ENCODE assay signal across 18 cellular contexts in genomic region chr22:21990449-21991308, GRCh38. TPM values are rescaled to one million over a fixed set of nuclear protein-coding genes. Genes with fewer than 3 reads are reported as not detected.
DNase-seq lines count a peak whose midpoint lies in the region; ATAC-seq and TF ChIP-seq lines count a peak whose summit lies in the region.
"Had no signal": no experiment of that assay in that cellular context is flagged by ENCODE, and none has a peak within 500 bp of the region (broad histone marks: within the 10 kb centered on the region; RNA-seq: fewer than 3 reads in every experiment).

No MANE protein-coding gene starts in this region.

- no peaks in the 10 kb centered on the region for H3K36me3 Mint-ChIP-seq in natural killer cell treated with Interleukin-12 subunit alpha and Interleukin-12 subunit beta and Interleukin-15 and Interleukin-18, amount 100 ng/mL, for 72 hours
- H3K36me3 Mint-ChIP-seq in natural killer cell, result no peaks in the 10 kb centered on the region
- peaks cover 3% of the 10 kb centered on the region for H3K36me3 Mint-ChIP-seq in glutamatergic neuron (ENCODE audit: unreplicated experiment)

- no peaks in the 10 kb centered on the region for H3K36me3 ChIP-seq in mammary epithelial cell (ENCODE audit: insufficient read depth, low read length)

- no peak overlapping the region for H3K9ac ChIP-seq in mammary epithelial cell (ENCODE audit: insufficient read depth, low read length)

- H4K20me1 ChIP-seq in mammary epithelial cell (ENCODE audit: insufficient read depth, low read length), result no peaks in the 10 kb centered on the region

- peaks cover 0 to 7% of the 10 kb centered on the region in 2 donors for H3K27me3 Mint-ChIP-seq in natural killer cell treated with Interleukin-12 subunit alpha and Interleukin-12 subunit beta and Interleukin-15 and Interleukin-18, amount 100 ng/mL, for 72 hours
- peaks cover 8 to 10% of the 10 kb centered on the region in 2 donors for H3K27me3 Mint-ChIP-seq in natural killer cell (ENCODE audit: low read depth in 2 of 2)
- H3K27me3 Mint-ChIP-seq in glutamatergic neuron (ENCODE audit: unreplicated experiment), result peaks cover 10% of the 10 kb centered on the region

- intact Hi-C loops in natural killer cell (cut with micrococcal nuclease), result no loop called here
- intact Hi-C loops in mammary epithelial cell (cut with micrococcal nuclease), result no loop called here

- in situ Hi-C loops in mammary epithelial cell (cut with MboI; ENCODE audit: low sequenced_read_pairs in 2 of 2), result no loop called here

- no peak overlapping the region for H3K4me2 ChIP-seq in mammary epithelial cell (ENCODE audit: insufficient read depth, low read depth, low read length)

- TF ChIP-seq CTCF in natural killer cell (IDR thresholded peaks at IDR 0.05) (no peak), glutamatergic neuron (IDR thresholded peaks at IDR 0.05; ENCODE audit: partially characterized antibody, unreplicated experiment) (no peak), mammary epithelial cell (conservative IDR thresholded peaks at IDR 0.05 in 1 of 2, IDR thresholded peaks at IDR 0.05 in 1 of 2; ENCODE audit: extremely low read depth in 1 of 2, insufficient read depth in 1 of 2, low read depth in 1 of 2, low read length in 2 of 2) (no peak)

- no peak overlapping the region for H2AFZ ChIP-seq in mammary epithelial cell (ENCODE audit: low read depth, low read length)

- no peak overlapping the region for H3K4me3 Mint-ChIP-seq in natural killer cell treated with Interleukin-12 subunit alpha and Interleukin-12 subunit beta and Interleukin-15 and Interleukin-18, amount 100 ng/mL, for 72 hours
- H3K4me3 Mint-ChIP-seq in natural killer cell (no peak overlapping the region), glutamatergic neuron (ENCODE audit: unreplicated experiment) (no peak overlapping the region)

- no peak overlapping the region for H3K27ac Mint-ChIP-seq in natural killer cell treated with Interleukin-12 subunit alpha and Interleukin-12 subunit beta and Interleukin-15 and Interleukin-18, amount 100 ng/mL, for 72 hours
- H3K27ac Mint-ChIP-seq in natural killer cell, result no peak overlapping the region
- H3K27ac Mint-ChIP-seq in glutamatergic neuron (ENCODE audit: unreplicated experiment), result peak overlapping the region; percentile 4

- no TSS peak for BruUV-seq in mammary epithelial cell (replicated peaks; lab: Mats Ljungman, UMichigan)

- no peaks in the 10 kb centered on the region for H3K9me3 ChIP-seq in mammary epithelial cell (replicated peaks; ENCODE audit: insufficient read depth, low read length)

- no peak for DNase-seq in natural killer cell treated with Interleukin-12 subunit alpha and Interleukin-12 subunit beta and Interleukin-15 and Interleukin-18, amount 100 ng/mL, for 72 hours (ENCODE audit: low spot score)
- no peak for DNase-seq in natural killer cell
- DNase-seq in glutamatergic neuron, result no peak
- DNase-seq in myocyte (ENCODE audit: low read depth), result peak; percentile 41
- DNase-seq in mammary epithelial cell, result no peak
- DNase-seq: 8988T, C1 segment of cervical spinal cord, DMS 273 treated with DMSO at 0.1 percent for 48 hours, HCEC 1CT, NCI-H146, NCI-H2107, NCI-H345, NCI-H526 treated with DMSO at 0.1 percent for 48 hours, Right ventricle myocardium superior had no signal

- H3K27ac ChIP-seq in mammary epithelial cell (ENCODE audit: insufficient read depth, low read depth, low read length), result no peak overlapping the region

- ATAC-seq in natural killer cell treated with Interleukin-12 subunit alpha and Interleukin-12 subunit beta and Interleukin-15 and Interleukin-18, amount 100 ng/mL, for 72 hours, result peak; percentile 8 to 37
- no peak for ATAC-seq in natural killer cell
- no peak for ATAC-seq in GM18870 (IDR thresholded peaks at IDR 0.05; ENCODE audit: unreplicated experiment)
- no peak for ATAC-seq in GM19351 (IDR thresholded peaks at IDR 0.05; ENCODE audit: unreplicated experiment)
- ATAC-seq in HG03432 (IDR thresholded peaks at IDR 0.05; ENCODE audit: unreplicated experiment), result no peak
- ATAC-seq: Panc1 had no signal

- no peaks in the 10 kb centered on the region for H3K9me3 Mint-ChIP-seq in natural killer cell treated with Interleukin-12 subunit alpha and Interleukin-12 subunit beta and Interleukin-15 and Interleukin-18, amount 100 ng/mL, for 72 hours
- no peaks in the 10 kb centered on the region for H3K9me3 Mint-ChIP-seq in natural killer cell
- H3K9me3 Mint-ChIP-seq in glutamatergic neuron (ENCODE audit: unreplicated experiment), result no peaks in the 10 kb centered on the region

- WGBS in mammary epithelial cell (ENCODE audit: low coverage, missing lambda C conversion rate), result 88% methylated on average over 16 of the region's 16 CpGs

- CTCF ChIA-PET in mammary epithelial cell (lab: Charles Lee; ENCODE audit: low non-redundant PET), result no interaction called here

- H3K4me3 ChIP-seq in mammary epithelial cell (replicated peaks in 1 of 3; ENCODE audit: insufficient read depth in 1 of 3, low read depth in 2 of 3, low read length in 3 of 3), result no peak overlapping the region

- H3K79me2 ChIP-seq in mammary epithelial cell (ENCODE audit: insufficient read depth, low read length), result no peaks in the 10 kb centered on the region

- H3K4me1 ChIP-seq in mammary epithelial cell (ENCODE audit: insufficient read depth, low read length), result no peaks in the 10 kb centered on the region

- no peaks in the 10 kb centered on the region for H3K4me1 Mint-ChIP-seq in natural killer cell treated with Interleukin-12 subunit alpha and Interleukin-12 subunit beta and Interleukin-15 and Interleukin-18, amount 100 ng/mL, for 72 hours (ENCODE audit: low read depth in 2 of 2)
- H3K4me1 Mint-ChIP-seq in natural killer cell (no peaks in the 10 kb centered on the region), glutamatergic neuron (ENCODE audit: low read depth, unreplicated experiment) (peaks cover 8% of the 10 kb centered on the region)

- dilution Hi-C loops in mammary epithelial cell (cut with HindIII; ENCODE audit: low sequenced_read_pairs), result no loop called here

- H3K27me3 ChIP-seq in mammary epithelial cell (ENCODE audit: insufficient read depth, low read length), result no peaks in the 10 kb centered on the region

RNA-seq across cellular contexts. Expression of gene TOP3B, which starts 8.1 kb away (rescaled TPM):
- 10 to 100 TPM; 45.3 to 83.5 TPM for total RNA-seq in natural killer cell treated with Interleukin-12 subunit alpha and Interleukin-12 subunit beta and Interleukin-15 and Interleukin-18, amount 100 ng/mL, for 72 hours
- total RNA-seq in natural killer cell (10 to 100 TPM; 45.8 to 66.0 (median 62.7) TPM), glutamatergic neuron (ENCODE audit: unreplicated experiment) (83.5 TPM), myocyte (25.0 and 31.0 TPM in 2 replicates), mammary epithelial cell (10 to 100 TPM; 36.4 to 36.7 TPM)
- 18.2 TPM for polyA plus RNA-seq in myocyte (2012)
- polyA plus RNA-seq in mammary epithelial cell, result 11.7 TPM
- polyA minus RNA-seq in mammary epithelial cell, result 29.3 TPM

RNA-seq across cellular contexts. Expression of gene PPM1F, which starts 38.0 kb away (rescaled TPM):
- 10 to 100 TPM; 28.8 to 36.0 TPM for total RNA-seq in natural killer cell treated with Interleukin-12 subunit alpha and Interleukin-12 subunit beta and Interleukin-15 and Interleukin-18, amount 100 ng/mL, for 72 hours
- total RNA-seq in natural killer cell (10 to 100 TPM; 25.1 to 30.3 (median 25.5) TPM), glutamatergic neuron (ENCODE audit: unreplicated experiment) (40.1 TPM), myocyte (98.1 and 173 TPM in 2 replicates), mammary epithelial cell (10 to 100 TPM; 30.8 to 43.6 TPM)
- polyA plus RNA-seq in myocyte (2012), result 47.5 TPM
- polyA plus RNA-seq in mammary epithelial cell, result 18.3 TPM
- polyA minus RNA-seq in mammary epithelial cell, result 45.2 TPM

Comparison
In these comparisons a context has a peak if more than half of its experiments do, and no peak if none do; other contexts are left out.
1. ATAC-seq: peak in natural killer cell treated with Interleukin-12 subunit alpha and Interleukin-12 subunit beta and Interleukin-15 and Interleukin-18, amount 100 ng/mL, for 72 hours (2 of 2); none in natural killer cell (0 of 3), GM18870 (single experiment), GM19351 (single experiment) and HG03432 (single experiment).